In the genomic region with DNA sequence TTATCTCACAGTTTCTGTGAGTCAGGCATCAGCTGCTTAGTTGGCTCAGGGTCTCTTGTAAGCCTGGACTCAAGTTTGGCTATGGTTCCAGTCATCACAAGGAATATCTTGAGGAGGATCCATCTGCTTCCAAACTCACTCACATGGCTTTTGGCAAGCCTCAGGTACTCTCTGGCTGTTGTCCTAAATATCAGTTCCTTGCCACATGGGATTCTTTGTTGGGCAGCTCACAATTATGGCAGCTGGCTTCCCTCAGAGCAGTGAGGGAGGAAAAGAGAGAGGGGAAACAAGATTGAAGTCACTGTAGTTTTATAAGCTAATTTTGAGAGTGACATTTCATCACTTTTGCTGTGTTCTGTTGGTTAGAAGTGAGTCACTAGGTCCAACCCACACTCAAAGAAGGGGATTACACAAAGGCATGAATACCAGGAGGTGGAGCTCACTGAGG, we compare ENCODE assay signal across 13 cellular contexts.
A peak's percentile ranks its signal among the peaks of the same experiment; 100 is the strongest.
DNase-seq lines count a peak whose midpoint lies in the region; FAIRE-seq and TF ChIP-seq lines count a peak whose summit lies in the region.
"Had no signal": no experiment of that assay in that cellular context is flagged by ENCODE, and none has a peak within 500 bp of the region (broad histone marks: within the 10 kb centered on the region; RNA-seq: fewer than 3 reads in every experiment).

No MANE protein-coding gene starts in this region.

- H3K4me3 ChIP-seq in astrocyte (ENCODE audit: insufficient read depth, low read depth, low read length) (no peak overlapping the region), mesendoderm (ENCODE audit: low read length) (no peak overlapping the region)
- H3K4me3 ChIP-seq: Peyer's patch had no signal

- H3K79me2 ChIP-seq in astrocyte (ENCODE audit: insufficient read depth, low read length), result no peaks in the 10 kb centered on the region
- H3K79me2 ChIP-seq in mesendoderm (ENCODE audit: control insufficient read depth, insufficient read depth, low read length), result no peaks in the 10 kb centered on the region

- H3K27ac ChIP-seq in astrocyte (ENCODE audit: low read depth, low read length), result no peak overlapping the region
- H3K27ac ChIP-seq in mesendoderm (ENCODE audit: low read depth, low read length), result no peak overlapping the region
- H3K27ac ChIP-seq: neutrophil, Peyer's patch had no signal

- no peak overlapping the region for H2AK5ac ChIP-seq in mesendoderm (ENCODE audit: low read length)

- H2AFZ ChIP-seq in astrocyte (ENCODE audit: low read depth, low read length), result no peak overlapping the region

- peak overlapping the region; percentile 47 for H3K27ac Mint-ChIP-seq in astrocyte (ENCODE audit: unreplicated experiment)
- H3K27ac Mint-ChIP-seq: CD4-positive, CD25-positive, alpha-beta regulatory T cell had no signal

- no peaks in the 10 kb centered on the region for H4K20me1 ChIP-seq in astrocyte (ENCODE audit: insufficient read depth, low read length)

- no peak overlapping the region for H3K4ac ChIP-seq in mesendoderm (ENCODE audit: low read depth, low read length)

- H3K36me3 Mint-ChIP-seq in astrocyte (ENCODE audit: low read depth, unreplicated experiment), result peaks cover 2% of the 10 kb centered on the region
- H3K36me3 Mint-ChIP-seq: CD4-positive, CD25-positive, alpha-beta regulatory T cell had no signal

- H3K79me1 ChIP-seq in mesendoderm (ENCODE audit: low read length), result no peaks in the 10 kb centered on the region

- H2BK5ac ChIP-seq in mesendoderm (ENCODE audit: low read length), result no peak overlapping the region

- peaks cover 5% of the 10 kb centered on the region for H3K9me3 Mint-ChIP-seq in astrocyte (ENCODE audit: unreplicated experiment)

- peak; percentile 13 for FAIRE-seq in astrocyte (lab: Jason Lieb, UNC)
- FAIRE-seq: TTC549 had no signal

- H2BK15ac ChIP-seq in mesendoderm (replicated peaks; ENCODE audit: low read depth), result no peak overlapping the region

- peak overlapping the region; percentile 54 for H3K18ac ChIP-seq in mesendoderm (ENCODE audit: low read length)

- H2BK120ac ChIP-seq in mesendoderm (ENCODE audit: low read depth, low read length), result no peak overlapping the region

- DNase-seq in CD1c-positive myeloid dendritic cell (ENCODE audit: extremely low spot score) (peak; percentile 61), LHCN-M2 (ENCODE audit: low read depth) (peak; percentile 70), astrocyte (ENCODE audit: low read depth) (peak; percentile 74), mesendoderm (no peak), SKM-1 (lab: John Stamatoyannopoulos, UW; ENCODE audit: unreplicated experiment) (no peak), ureter (ENCODE audit: low spot score) (no peak), HuH-7 (ENCODE audit: low spot score) (no peak), NCI-H1048 (lab: John Stamatoyannopoulos, UW) (no peak)
- DNase-seq: CD4-positive, CD25-positive, alpha-beta regulatory T cell; NCI-H2171 treated with DMSO at 0.1 percent for 48 hours; Peyer's patch had no signal

- H3K56ac ChIP-seq in mesendoderm (ENCODE audit: low read length), result no peak overlapping the region

- TF ChIP-seq CTCF in astrocyte (IDR thresholded peaks at IDR 0.05; ENCODE audit: insufficient read depth, low read depth, low read length), result no peak

- H3K36me3 ChIP-seq in astrocyte (ENCODE audit: insufficient read depth, low read length), result peaks cover 2% of the 10 kb centered on the region
- H3K36me3 ChIP-seq in mesendoderm (ENCODE audit: control insufficient read depth, insufficient read depth, low read length), result no peaks in the 10 kb centered on the region
- H3K36me3 ChIP-seq: neutrophil, Peyer's patch had no signal

- H3K27me3 Mint-ChIP-seq in astrocyte (ENCODE audit: low read depth, unreplicated experiment), result peaks cover 11% of the 10 kb centered on the region
- H3K27me3 Mint-ChIP-seq: CD4-positive, CD25-positive, alpha-beta regulatory T cell had no signal

- no peak overlapping the region for H4K5ac ChIP-seq in mesendoderm (ENCODE audit: low read length)

- H4K8ac ChIP-seq in mesendoderm (ENCODE audit: low read depth, low read length), result no peak overlapping the region

- H3K4me2 ChIP-seq in astrocyte (ENCODE audit: low read length) (no peak overlapping the region), mesendoderm (ENCODE audit: low read length) (no peak overlapping the region)

- no peak overlapping the region for H3K23ac ChIP-seq in mesendoderm (ENCODE audit: low read length)

- H3K4me1 ChIP-seq in astrocyte (ENCODE audit: insufficient read depth, low read length), result no peaks in the 10 kb centered on the region
- H3K4me1 ChIP-seq in mesendoderm (ENCODE audit: control insufficient read depth, low read depth, low read length), result no peaks in the 10 kb centered on the region
- H3K4me1 ChIP-seq: Peyer's patch had no signal

- peaks cover 5% of the 10 kb centered on the region for H3K4me1 Mint-ChIP-seq in astrocyte (ENCODE audit: low read depth, unreplicated experiment)
- H3K4me1 Mint-ChIP-seq: CD4-positive, CD25-positive, alpha-beta regulatory T cell had no signal

- no peak overlapping the region for H3K4me3 Mint-ChIP-seq in astrocyte (ENCODE audit: unreplicated experiment)
- H3K4me3 Mint-ChIP-seq: CD4-positive, CD25-positive, alpha-beta regulatory T cell had no signal

- H3K9ac ChIP-seq in astrocyte (ENCODE audit: low read length) (no peak overlapping the region), mesendoderm (ENCODE audit: low read length) (no peak overlapping the region)

- H3K9me3 ChIP-seq in astrocyte (ENCODE audit: insufficient read depth, low read depth, low read length), result no peaks in the 10 kb centered on the region
- H3K9me3 ChIP-seq: neutrophil, Peyer's patch had no signal

- H3K27me3 ChIP-seq in astrocyte (ENCODE audit: insufficient read depth, low read length) (no peaks in the 10 kb centered on the region), mesendoderm (ENCODE audit: insufficient read depth, low read length, poor library complexity) (no peaks in the 10 kb centered on the region)
- H3K27me3 ChIP-seq: neutrophil, Peyer's patch had no signal

Comparison
In these comparisons a context has a peak if more than half of its experiments do, and no peak if none do; other contexts are left out.
1. DNase-seq: peak in CD1c-positive myeloid dendritic cell (single experiment), LHCN-M2 (single experiment) and astrocyte (single experiment); none in mesendoderm (single experiment), SKM-1 (single experiment), ureter (single experiment), HuH-7 (single experiment) and NCI-H1048 (single experiment).